In genomic region chr3:32570426-32571191, GRCh38 we compare ENCODE assay signal across 8 cellular contexts. TPM values are rescaled to one million over a fixed set of nuclear protein-coding genes. Genes with fewer than 3 reads are reported as not detected.
DNase-seq lines count a peak whose midpoint lies in the region; ATAC-seq and TF ChIP-seq lines count a peak whose summit lies in the region.

TSS of gene DYNC1LI1 (minus strand) at chr3:32570858. CDS start at chr3:32570770, 88 bp downstream.

- peaks cover 19% of the 10 kb centered on the region for H3K36me3 ChIP-seq in BLaER1
- no peaks in the 10 kb centered on the region for H3K36me3 ChIP-seq in colonic mucosa

- peak within 1 kb of the TSS; percentile 92 for H3K27ac Mint-ChIP-seq in activated CD4-positive, alpha-beta T cell treated with anti-CD3 and anti-CD28 coated beads, Interleukin-2, amount 10 ng/mL, durations not matched to agents 24 days and 14 days

- intact Hi-C loops in activated CD4-positive, alpha-beta T cell treated with anti-CD3 and anti-CD28 coated beads, Interleukin-2, amount 10 ng/mL, durations not matched to agents 24 days and 14 days (cut with micrococcal nuclease) = loop anchor here (1.0 to 10.0 kb wide), 6 partner anchors 38 to 870 kb away; partner anchors contain the start of genes CMTM6, CMTM7, CNOT10 and GPD1L
- intact Hi-C loops in colonic mucosa (cut with DNase I) = no loop called here

- H4K20me1 ChIP-seq in BLaER1 = peaks cover 39% of the 10 kb centered on the region

- peaks cover 32% of the 10 kb centered on the region for H3K4me1 ChIP-seq in BLaER1
- H3K4me1 ChIP-seq in colonic mucosa = peaks cover 5% of the 10 kb centered on the region

- ATAC-seq in GM19351 (IDR thresholded peaks at IDR 0.05; ENCODE audit: unreplicated experiment) = peak; percentile 80
- ATAC-seq in HG03520 (IDR thresholded peaks at IDR 0.05; ENCODE audit: unreplicated experiment) = peak; percentile 85

- peak within 1 kb of the TSS; percentile 88 for H3K4me3 Mint-ChIP-seq in activated CD4-positive, alpha-beta T cell treated with anti-CD3 and anti-CD28 coated beads, Interleukin-2, amount 10 ng/mL, durations not matched to agents 24 days and 14 days

- H3K4me3 ChIP-seq in BLaER1 (peak within 1 kb of the TSS; percentile 96), colonic mucosa (peak within 1 kb of the TSS; percentile 86)

- H3K9me3 ChIP-seq in BLaER1 (no peaks in the 10 kb centered on the region), colonic mucosa (no peaks in the 10 kb centered on the region)

- no peak for TF ChIP-seq CTCF in colonic mucosa (IDR thresholded peaks at IDR 0.05)

- H3K9me3 Mint-ChIP-seq in activated CD4-positive, alpha-beta T cell treated with anti-CD3 and anti-CD28 coated beads, Interleukin-2, amount 10 ng/mL, durations not matched to agents 24 days and 14 days = no peaks in the 10 kb centered on the region

- peak within 1 kb of the TSS; percentile 94 for H3K4me2 ChIP-seq in BLaER1

- H3K27me3 Mint-ChIP-seq in activated CD4-positive, alpha-beta T cell treated with anti-CD3 and anti-CD28 coated beads, Interleukin-2, amount 10 ng/mL, durations not matched to agents 24 days and 14 days = no peaks in the 10 kb centered on the region

- peak within 1 kb of the TSS; percentile 98 for H3K9ac ChIP-seq in BLaER1
- H3K9ac ChIP-seq in colonic mucosa (ENCODE audit: low read depth in 2 of 2, low read length in 2 of 2) = peak within 1 kb of the TSS; percentile 61 to 89

- peaks cover 20% of the 10 kb centered on the region for H3K4me1 Mint-ChIP-seq in activated CD4-positive, alpha-beta T cell treated with anti-CD3 and anti-CD28 coated beads, Interleukin-2, amount 10 ng/mL, durations not matched to agents 24 days and 14 days

- H3K27me3 ChIP-seq in BLaER1 (no peaks in the 10 kb centered on the region), colonic mucosa (no peaks in the 10 kb centered on the region), layer of hippocampus (ENCODE audit: control insufficient read depth, insufficient read depth, low read length) (no peaks in the 10 kb centered on the region)

- peaks cover 7% of the 10 kb centered on the region for H3K36me3 Mint-ChIP-seq in activated CD4-positive, alpha-beta T cell treated with anti-CD3 and anti-CD28 coated beads, Interleukin-2, amount 10 ng/mL, durations not matched to agents 24 days and 14 days (ENCODE audit: low read depth)

- peak; percentile 87 for DNase-seq in NCI-H526 treated with DMSO at 0.1 percent for 48 hours (lab: John Stamatoyannopoulos, UW)
- peak; percentile 97 for DNase-seq in activated CD4-positive, alpha-beta T cell treated with anti-CD3 and anti-CD28 coated beads, Interleukin-2, amount 10 ng/mL, durations not matched to agents 24 days and 14 days
- peak; percentile 96 for DNase-seq in colonic mucosa
- DNase-seq in stimulated activated CD4-positive, alpha-beta T cell treated with anti-CD3 and anti-CD28 coated beads, Interleukin-1b, Interleukin-23, amount 100 ng/mL, for 24 hours (ENCODE audit: low read depth in 4 of 4, low spot score in 1 of 4) = peak; percentile 88 to 95 (median 94)

- H3K27ac ChIP-seq in BLaER1 = peak within 1 kb of the TSS; percentile 96
- H3K27ac ChIP-seq in colonic mucosa = peak within 1 kb of the TSS; percentile 90
- H3K27ac ChIP-seq in layer of hippocampus (ENCODE audit: low read depth, low read length) = peak within 1 kb of the TSS; percentile 96

RNA-seq across cellular contexts. Expression of gene DYNC1LI1, which starts in this region (rescaled TPM):
- 35.4 and 40.1 TPM in 2 replicates for total RNA-seq in activated CD4-positive, alpha-beta T cell treated with anti-CD3 and anti-CD28 coated beads, Interleukin-2, amount 10 ng/mL, durations not matched to agents 24 days and 14 days
- total RNA-seq in colonic mucosa = 10 to 100 TPM; 19.0 to 21.6 TPM

Comparison
In these comparisons a context has a peak if more than half of its experiments do, and no peak if none do; other contexts are left out.
1. Peak in every context shown above with its lines: DNase-seq, ATAC-seq, H3K4me3 ChIP-seq and H3K27ac ChIP-seq.